ENCODE assay signal across 19 cellular contexts in the genomic region with DNA sequence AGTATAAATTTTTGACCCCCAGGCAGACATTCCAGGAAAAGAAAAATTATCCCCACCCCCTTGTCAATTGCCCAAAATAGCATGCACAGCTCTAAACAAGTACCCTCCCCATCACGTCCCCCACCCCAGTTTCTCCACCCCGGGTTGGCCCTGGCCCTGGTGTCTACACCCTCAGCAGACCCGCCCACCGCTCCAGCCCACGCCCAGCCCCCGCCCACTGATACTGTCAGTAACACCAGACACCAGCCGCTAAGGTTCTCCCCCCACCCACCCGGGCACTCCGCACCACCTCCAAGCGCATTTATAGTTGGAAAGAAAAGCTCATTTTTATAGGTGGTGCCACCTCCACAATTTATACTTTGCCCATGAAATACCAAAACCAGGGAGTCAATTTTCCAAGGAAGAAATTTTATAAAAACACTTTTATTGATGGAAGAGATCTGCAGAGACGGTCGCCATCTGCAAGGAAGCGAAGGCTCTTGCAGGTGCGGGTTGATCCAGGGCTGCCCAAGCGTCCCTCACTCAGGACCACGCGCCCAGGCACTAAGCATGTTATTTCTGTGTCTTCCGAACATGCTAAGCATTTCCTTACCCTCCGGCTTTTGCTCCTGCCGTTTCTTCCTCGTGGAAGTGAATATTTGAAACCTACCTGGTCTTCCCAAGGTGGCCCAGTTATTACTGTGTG.
DNase-seq lines count a peak whose midpoint lies in the region; ATAC-seq and TF ChIP-seq lines count a peak whose summit lies in the region.
"Had no signal": no experiment of that assay in that cellular context is flagged by ENCODE, and none has a peak within 500 bp of the region (broad histone marks: within the 10 kb centered on the region; RNA-seq: fewer than 3 reads in every experiment).

No MANE protein-coding gene starts in this region.

- no peak overlapping the region for H3K9ac ChIP-seq in BLaER1 treated with 17β-estradiol and CSF1 and Interleukin-3, amounts not matched to agents 10 nM and 100 nM

- no peak overlapping the region for H3K27ac ChIP-seq in BLaER1 treated with 17β-estradiol and CSF1 and Interleukin-3, amounts not matched to agents 10 nM and 100 nM
- H3K27ac ChIP-seq: HL-60, PC-9, SJSA1 had no signal

- peaks cover 0 to 18% (median 10%) of the 10 kb centered on the region in 11 experiments; a peak in 11 of 22 replicates for H4K20me1 ChIP-seq in BLaER1 treated with 17β-estradiol and CSF1 and Interleukin-3, amounts not matched to agents 10 nM and 100 nM

- H3K4me3 ChIP-seq in BLaER1 treated with 17β-estradiol and CSF1 and Interleukin-3, amounts not matched to agents 10 nM and 100 nM = peak overlapping the region in 1 of 10 experiments; percentile 28; a peak in 1 of 20 replicates
- H3K4me3 ChIP-seq: PC-9, SJSA1 had no signal

- no peak for ATAC-seq in HG03135 (IDR thresholded peaks at IDR 0.05; ENCODE audit: unreplicated experiment)

- POLR2A ChIA-PET in HEK293T (lab: Yijun Ruan, JAX) = no interaction called here

- H3K36me3 ChIP-seq in BLaER1 treated with 17β-estradiol and CSF1 and Interleukin-3, amounts not matched to agents 10 nM and 100 nM = 0 out of 22 replicates have a peak, but pooled peaks cover 0 to 3% (median 0%) of the 10 kb centered on the region in 11 experiments
- H3K36me3 ChIP-seq: SJSA1 had no signal

- DNase-seq in 8988T (peak; percentile 19), HEK293T (ENCODE audit: extremely low spot score) (peak; percentile 60), iPS-NIHi7 (ENCODE audit: extremely low spot score) (peak; percentile 34), HuH-7.5 (ENCODE audit: low spot score) (no peak), globus pallidus (ENCODE audit: low spot score) (no peak), SKM-1 treated with dmso at 0.1 percent for 144 hours (lab: John Stamatoyannopoulos, UW; ENCODE audit: unreplicated experiment) (no peak)
- DNase-seq: CD8-positive, alpha-beta memory T cell; GF-D8; H9; KBM-7; NCI-H1417 treated with DMSO at 0.1 percent for 48 hours; NCI-H1930; NCI-H69; PC-9; T-helper 1 cell had no signal

- peaks cover 11 to 75% (median 58%) of the 10 kb centered on the region in 10 experiments; a peak in 19 of 20 replicates for H3K4me1 ChIP-seq in BLaER1 treated with 17β-estradiol and CSF1 and Interleukin-3, amounts not matched to agents 10 nM and 100 nM
- H3K4me1 ChIP-seq: SJSA1 had no signal

- CTCF ChIA-PET in HEK293T (lab: Yijun Ruan, JAX) = no interaction called here

- no peaks in the 10 kb centered on the region for H3K27me3 ChIP-seq in BLaER1 treated with 17β-estradiol and CSF1 and Interleukin-3, amounts not matched to agents 10 nM and 100 nM
- H3K27me3 ChIP-seq: SJSA1 had no signal

- H3K4me2 ChIP-seq in BLaER1 treated with 17β-estradiol and CSF1 and Interleukin-3, amounts not matched to agents 10 nM and 100 nM = peak overlapping the region in 9 of 11 experiments; percentile 60 to 95 (median 78); a peak in 18 of 22 replicates
- H3K4me2 ChIP-seq: PC-9 had no signal

- H3K9me3 ChIP-seq in BLaER1 treated with 17β-estradiol and CSF1 and Interleukin-3, amounts not matched to agents 10 nM and 100 nM (replicated peaks in 1 of 11) = peaks cover 10 to 18% (median 11%) of the 10 kb centered on the region in 11 experiments; a peak in 19 of 22 replicates
- H3K9me3 ChIP-seq: SJSA1 had no signal

TF ChIP-seq in HEK293T, 16 proteins besides CTCF, POLR2A, EP300 and RAD21:
- no peak for TF ChIP-seq FOXK2 (IDR thresholded peaks at IDR 0.05)
- no peak for TF ChIP-seq NFRKB (IDR thresholded peaks at IDR 0.05)
- no peak for TF ChIP-seq SP1 (IDR thresholded peaks at IDR 0.05)
- no peak for TF ChIP-seq PKNOX1 (IDR thresholded peaks at IDR 0.05)
- TF ChIP-seq FOXA1 (IDR thresholded peaks at IDR 0.05) = no peak
- TF ChIP-seq TARDBP (IDR thresholded peaks at IDR 0.05) = no peak
- no peak for TF ChIP-seq CTBP1 (IDR thresholded peaks at IDR 0.05; ENCODE audit: borderline replicate concordance)
- no peak for TF ChIP-seq ELF4 (IDR thresholded peaks at IDR 0.05)
- TF ChIP-seq FOXM1 (IDR thresholded peaks at IDR 0.05; ENCODE audit: borderline replicate concordance) = no peak
- TF ChIP-seq L3MBTL2 (conservative IDR thresholded peaks at IDR 0.05) = no peak
- TF ChIP-seq ARNT (IDR thresholded peaks at IDR 0.05) = no peak
- TF ChIP-seq SUZ12 (IDR thresholded peaks at IDR 0.05) = no peak
- no peak for TF ChIP-seq ZNF384 (IDR thresholded peaks at IDR 0.05)
- no peak for TF ChIP-seq HDGF (IDR thresholded peaks at IDR 0.05; ENCODE audit: borderline replicate concordance)

Comparison
In these comparisons a context has a peak if more than half of its experiments do, and no peak if none do; other contexts are left out.
1. DNase-seq: peak in 8988T (single experiment), HEK293T (single experiment) and iPS-NIHi7 (single experiment); none in HuH-7.5 (single experiment), globus pallidus (single experiment) and SKM-1 treated with dmso at 0.1 percent for 144 hours (single experiment).